In the genomic region with DNA sequence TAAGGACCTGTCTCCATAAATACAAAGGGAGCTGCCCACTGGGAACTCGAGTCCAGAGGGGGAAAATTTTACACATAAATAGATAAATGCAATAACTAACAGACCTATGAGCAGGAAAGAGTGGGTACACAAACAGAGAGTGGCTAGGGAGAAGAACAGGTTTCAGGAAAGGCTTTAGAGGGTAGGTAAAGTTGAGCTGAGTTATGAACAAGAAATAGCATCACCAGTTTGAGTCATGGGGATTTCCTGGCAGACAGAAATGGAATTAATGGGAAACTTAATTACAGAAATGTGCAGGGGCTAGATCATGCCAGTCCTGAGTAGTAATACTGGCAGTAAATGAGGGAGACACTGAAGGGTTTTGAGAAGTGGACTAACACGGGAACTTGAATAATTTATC, we compare ENCODE assay signal across 19 cellular contexts. TPM values are rescaled to one million over a fixed set of nuclear protein-coding genes. Genes with fewer than 3 reads are reported as not detected.
DNase-seq lines count a peak whose midpoint lies in the region; ATAC-seq, FAIRE-seq and TF ChIP-seq lines count a peak whose summit lies in the region.
"Had no signal": no experiment of that assay in that cellular context is flagged by ENCODE, and none has a peak within 500 bp of the region (broad histone marks: within the 10 kb centered on the region; RNA-seq: fewer than 3 reads in every experiment).

No MANE protein-coding gene starts in this region.

- no peaks in the 10 kb centered on the region for H3K27me3 ChIP-seq in bronchial epithelial cell (ENCODE audit: control insufficient read depth, insufficient read depth, low read length)

- no peak for FAIRE-seq in bronchial epithelial cell (lab: Jason Lieb, UNC)
- FAIRE-seq: A204.1, GM12891, H1 had no signal

- DNase-seq in NCI-H69 (lab: John Stamatoyannopoulos, UW) = peak; percentile 15
- peak; percentile 43 for DNase-seq in bronchial epithelial cell (ENCODE audit: low read depth)
- DNase-seq in kidney glomerular epithelial cell (lab: John Stamatoyannopoulos, UW) = peak; percentile 7
- no peak for DNase-seq in activated naive CD4-positive, alpha-beta T cell treated with anti-CD3 and anti-CD28 coated beads, Interleukin-2, amount 50 U/mL, for 16 hours
- no peak for DNase-seq in RPMI8226
- DNase-seq in NCI-H526 treated with DMSO at 0.1 percent for 48 hours (lab: John Stamatoyannopoulos, UW) = no peak
- DNase-seq: C1 segment of cervical spinal cord; Calu3; CD4-positive, alpha-beta T cell; DMS 273 treated with DMSO at 0.1 percent for 48 hours; HFFc6 had no signal

- H3K4me3 ChIP-seq in bronchial epithelial cell (ENCODE audit: low read depth, low read length) = no peak overlapping the region
- H3K4me3 ChIP-seq: HAP-1 had no signal

- H3K36me3 ChIP-seq in bronchial epithelial cell (ENCODE audit: control insufficient read depth, insufficient read depth, low read length) = no peaks in the 10 kb centered on the region
- H3K36me3 ChIP-seq: HAP-1 had no signal

- TF ChIP-seq CTCF in bronchial epithelial cell (IDR thresholded peaks at IDR 0.05; ENCODE audit: insufficient read depth, low read length, severe bottlenecking) = no peak

- ATAC-seq in GM18870 (IDR thresholded peaks at IDR 0.05; ENCODE audit: unreplicated experiment) (peak; percentile 33), GM21390 (IDR thresholded peaks at IDR 0.05; ENCODE audit: unreplicated experiment) (no peak)

RNA-seq across cellular contexts. Expression of a gene that starts 58.0 kb away (rescaled TPM):
- total RNA-seq in bronchial epithelial cell = not detected in 2 replicates
- total RNA-seq: B cell; Calu3; CD4-positive, alpha-beta T cell; Daoy; HFFc6 had no signal

Comparison
In these comparisons a context has a peak if more than half of its experiments do, and no peak if none do; other contexts are left out.
1. DNase-seq: peak in NCI-H69 (single experiment), bronchial epithelial cell (single experiment) and kidney glomerular epithelial cell (single experiment); none in activated naive CD4-positive, alpha-beta T cell treated with anti-CD3 and anti-CD28 coated beads, Interleukin-2, amount 50 U/mL, for 16 hours (single experiment), RPMI8226 (single experiment) and NCI-H526 treated with DMSO at 0.1 percent for 48 hours (single experiment).